ENCODE assay signal across 13 cellular contexts in genomic region chr13:33276581-33276980, GRCh38. TPM values are rescaled to one million over a fixed set of nuclear protein-coding genes. Genes with fewer than 3 reads are reported as not detected.
DNase-seq lines count a peak whose midpoint lies in the region; ATAC-seq and TF ChIP-seq lines count a peak whose summit lies in the region.
"Had no signal": no experiment of that assay in that cellular context is flagged by ENCODE, and none has a peak within 500 bp of the region (broad histone marks: within the 10 kb centered on the region; RNA-seq: fewer than 3 reads in every experiment).

No MANE protein-coding gene starts in this region.

- peaks cover 26 to 100% (median 69%) of the 10 kb centered on the region in 4 donors for H3K4me1 ChIP-seq in stomach

- intact Hi-C loops in stomach (cut with DNase I; ENCODE audit: low total_unique reads) = no loop called here

- H3K9me3 Mint-ChIP-seq in WTC11 (peaks cover 5% of the 10 kb centered on the region; the same call in 1 of the 2 replicates), endothelial cell (ENCODE audit: unreplicated experiment) (no peaks in the 10 kb centered on the region), progenitor cell of endocrine pancreas (ENCODE audit: low read depth) (no peaks in the 10 kb centered on the region)

- TF ChIP-seq POLR2A in stomach (IDR thresholded peaks at IDR 0.05) = no peak

- H3K27me3 ChIP-seq in stomach = no peaks in the 10 kb centered on the region

- POLR2A ChIA-PET in WTC11 (lab: Charles Lee) = interaction anchor here (0.6 to 0.7 kb wide), 2 partner anchors 21 to 91 kb away, joined by 3 to 6 read pairs; no protein-coding TSS in a partner anchor

- no peaks in the 10 kb centered on the region for H3K36me3 ChIP-seq in stomach

- H3K27ac ChIP-seq in stomach = peak overlapping the region in 4 of 5 donors; percentile 36 to 69 (median 53)

- DNase-seq in WTC11 (ENCODE audit: low spot score) (no peak), endothelial cell (ENCODE audit: low spot score) (no peak), medulla oblongata (ENCODE audit: extremely low spot score) (peak; percentile 50), stomach (no peak), NCI-H69 (lab: John Stamatoyannopoulos, UW) (no peak), kidney glomerular epithelial cell (lab: John Stamatoyannopoulos, UW) (no peak), HPDE6-E6E7 (ENCODE audit: extremely low spot score) (no peak), progenitor cell of endocrine pancreas (ENCODE audit: low spot score, unreplicated experiment) (no peak)
- DNase-seq: activated effector memory CD4-positive, alpha-beta T cell treated with anti-CD3 and anti-CD28 coated beads, Interleukin-2, amount 50 U/mL, for 16 hours; DMS53; glutamatergic neuron; left colon; NCI-H2171 treated with DMSO at 0.1 percent for 48 hours had no signal

- H3K27me3 Mint-ChIP-seq in WTC11 (ENCODE audit: low read depth) (no peaks in the 10 kb centered on the region), endothelial cell (ENCODE audit: unreplicated experiment) (peaks cover 1% of the 10 kb centered on the region), progenitor cell of endocrine pancreas (no peaks in the 10 kb centered on the region)

- TF ChIP-seq CTCF in WTC11 (IDR thresholded peaks at IDR 0.05) (no peak), endothelial cell (IDR thresholded peaks at IDR 0.05; ENCODE audit: unreplicated experiment) (no peak), stomach (IDR thresholded peaks at IDR 0.05) (no peak), progenitor cell of endocrine pancreas (IDR thresholded peaks at IDR 0.05; ENCODE audit: unreplicated experiment) (no peak)

- no peak overlapping the region for H3K4me3 ChIP-seq in stomach

- WGBS in stomach, 5 donors = 26 to 55% (median 27%) methylated on average over 2 of the region's 2 CpGs

- no peak for TF ChIP-seq EP300 in stomach (IDR thresholded peaks at IDR 0.05)

- H3K4me1 Mint-ChIP-seq in WTC11 (peaks cover 34% of the 10 kb centered on the region), endothelial cell (ENCODE audit: unreplicated experiment) (peaks cover 40% of the 10 kb centered on the region), progenitor cell of endocrine pancreas (ENCODE audit: low read depth) (peaks cover 8% of the 10 kb centered on the region)

- H3K36me3 Mint-ChIP-seq in WTC11 = no peaks in the 10 kb centered on the region
- H3K36me3 Mint-ChIP-seq in endothelial cell (ENCODE audit: low read depth, unreplicated experiment) = no peaks in the 10 kb centered on the region
- no peaks in the 10 kb centered on the region for H3K36me3 Mint-ChIP-seq in progenitor cell of endocrine pancreas (ENCODE audit: insufficient read depth)

- peak; percentile 47 for ATAC-seq in WTC11
- ATAC-seq: left colon had no signal

- H3K9me3 ChIP-seq in stomach = no peaks in the 10 kb centered on the region

- CTCF ChIA-PET in WTC11 (lab: Charles Lee) = no interaction called here

- no peak overlapping the region for H3K4me3 Mint-ChIP-seq in WTC11
- H3K4me3 Mint-ChIP-seq in endothelial cell (ENCODE audit: unreplicated experiment) = no peak overlapping the region
- H3K4me3 Mint-ChIP-seq in progenitor cell of endocrine pancreas (ENCODE audit: low read depth) = no peak overlapping the region

- H3K27ac Mint-ChIP-seq in WTC11 (peak overlapping the region; percentile 50; the same call in 1 of the 2 replicates), endothelial cell (ENCODE audit: unreplicated experiment) (peak overlapping the region; percentile 19), progenitor cell of endocrine pancreas (no peak overlapping the region)

TF ChIP-seq in WTC11, 78 proteins besides CTCF, POLR2A, EP300 and RAD21:
- TF ChIP-seq NR3C1 (CRISPR knock-in tag; conservative IDR thresholded peaks at IDR 0.05; ENCODE audit: low read depth) = no peak
- TF ChIP-seq CREM (CRISPR knock-in tag; IDR thresholded peaks at IDR 0.05) = no peak
- TF ChIP-seq NFE2L1 (CRISPR knock-in tag; IDR thresholded peaks at IDR 0.05) = no peak
- TF ChIP-seq OVOL2 (CRISPR knock-in tag; IDR thresholded peaks at IDR 0.05; ENCODE audit: borderline replicate concordance) = no peak
- no peak for TF ChIP-seq GABPB1 (CRISPR knock-in tag; IDR thresholded peaks at IDR 0.05)
- TF ChIP-seq, protein P1, sequence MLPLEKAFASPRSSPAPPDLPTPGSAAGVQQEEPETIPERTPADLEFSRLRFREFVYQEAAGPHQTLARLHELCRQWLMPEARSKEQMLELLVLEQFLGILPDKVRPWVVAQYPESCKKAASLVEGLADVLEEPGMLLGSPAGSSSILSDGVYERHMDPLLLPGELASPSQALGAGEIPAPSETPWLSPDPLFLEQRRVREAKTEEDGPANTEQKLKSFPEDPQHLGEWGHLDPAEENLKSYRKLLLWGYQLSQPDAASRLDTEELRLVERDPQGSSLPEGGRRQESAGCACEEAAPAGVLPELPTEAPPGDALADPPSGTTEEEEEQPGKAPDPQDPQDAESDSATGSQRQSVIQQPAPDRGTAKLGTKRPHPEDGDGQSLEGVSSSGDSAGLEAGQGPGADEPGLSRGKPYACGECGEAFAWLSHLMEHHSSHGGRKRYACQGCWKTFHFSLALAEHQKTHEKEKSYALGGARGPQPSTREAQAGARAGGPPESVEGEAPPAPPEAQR (CRISPR knock-in tag; IDR thresholded peaks at IDR 0.05) = no peak
- no peak for TF ChIP-seq SMAD4 (CRISPR knock-in tag; IDR thresholded peaks at IDR 0.05)
- TF ChIP-seq ATF2 (CRISPR knock-in tag; IDR thresholded peaks at IDR 0.05; ENCODE audit: borderline replicate concordance, low read depth) = no peak
- no peak for TF ChIP-seq ZNF423 (CRISPR knock-in tag; IDR thresholded peaks at IDR 0.05)
- no peak for TF ChIP-seq NR2C2 (CRISPR knock-in tag; IDR thresholded peaks at IDR 0.05)
- TF ChIP-seq ZBTB43 (CRISPR knock-in tag; IDR thresholded peaks at IDR 0.05) = no peak
TF ChIP-seq in WTC11: peak in this region for 0.

RNA-seq across cellular contexts. Expression of gene STARD13, which starts 9.0 kb away (rescaled TPM):
- total RNA-seq in WTC11 (2021) (4.0 to 4.4 TPM (median 4.2 TPM) in 3 replicates), endothelial cell (ENCODE audit: unreplicated experiment) (63.8 TPM), stomach (100 to 1,000 TPM in 1 of 5 donors, 10 to 100 TPM in 4; 41.3 to 158 (median 54.3) TPM), progenitor cell of endocrine pancreas (11.6 and 11.7 TPM in 2 replicates)
- 1 to 10 TPM; 4.4 to 9.2 (median 6.7) TPM for polyA plus RNA-seq in stomach
